In genomic region chr6:135922170-135922569, GRCh38 we compare ENCODE assay signal across 8 cellular contexts.
DNase-seq lines count a peak whose midpoint lies in the region; ATAC-seq, FAIRE-seq and TF ChIP-seq lines count a peak whose summit lies in the region.

No MANE protein-coding gene starts in this region.

- H3K27ac ChIP-seq in brain microvascular endothelial cell, result peak overlapping the region; percentile 81
- H3K27ac ChIP-seq in lung (ENCODE audit: low read depth in 1 of 2, low read length in 1 of 2), result peak overlapping the region in 1 of 2 donors; percentile 66

- no peak for TF ChIP-seq POLR2A in GM12892 (IDR thresholded peaks at IDR 0.05; ENCODE audit: low read depth, low read length)

- no peak for FAIRE-seq in GM12892 (lab: Jason Lieb, UNC)

- H3K9me3 ChIP-seq in lung (ENCODE audit: control insufficient read depth in 2 of 2, insufficient read depth in 1 of 2, low read length in 1 of 2), result no peaks in the 10 kb centered on the region

- H3K4me3 ChIP-seq in brain microvascular endothelial cell (ENCODE audit: low read depth, low read length) (no peak overlapping the region), lung (no peak overlapping the region)

- in situ Hi-C loops in brain microvascular endothelial cell (cut with HindIII; ENCODE audit: low pct_ligation_motif_present, low sequenced_read_pairs), result no loop called here

- DNase-seq in AG20443 (ENCODE audit: low spot score) (peak; percentile 74), HS-5 (ENCODE audit: low read depth) (peak; percentile 98), brain microvascular endothelial cell (peak; percentile 92), lung (ENCODE audit: low spot score) (no peak), GM12892 (ENCODE audit: insufficient read length) (no peak), cerebellar nuclear complex (lab: John Stamatoyannopoulos, UW) (no peak)

- no peaks in the 10 kb centered on the region for H3K27me3 ChIP-seq in brain microvascular endothelial cell (replicated peaks)
- no peaks in the 10 kb centered on the region for H3K27me3 ChIP-seq in lung (ENCODE audit: control insufficient read depth, insufficient read depth)

- TF ChIP-seq CTCF in brain microvascular endothelial cell (IDR thresholded peaks at IDR 0.05; ENCODE audit: low read depth, low read length, missing control alignments), result no peak
- no peak for TF ChIP-seq CTCF in lung (IDR thresholded peaks at IDR 0.05; ENCODE audit: control extremely low read depth, extremely low read depth)

- H3K36me3 ChIP-seq in brain microvascular endothelial cell (replicated peaks), result no peaks in the 10 kb centered on the region
- H3K36me3 ChIP-seq in lung (ENCODE audit: control insufficient read depth in 2 of 2, insufficient read depth in 2 of 2, low read length in 2 of 2), result no peaks in the 10 kb centered on the region

- ATAC-seq in lung (ENCODE audit: insufficient read depth, low FRiP score), result peak; percentile 66
- ATAC-seq in HG03108 (IDR thresholded peaks at IDR 0.05; ENCODE audit: unreplicated experiment), result no peak
- ATAC-seq in HG02870 (IDR thresholded peaks at IDR 0.05; ENCODE audit: unreplicated experiment), result no peak

- peaks cover 0 to 10% of the 10 kb centered on the region in 2 donors for H3K4me1 ChIP-seq in lung (ENCODE audit: control insufficient read depth in 2 of 2, insufficient read depth in 2 of 2, low read length in 2 of 2)

Comparison
In these comparisons a context has a peak if more than half of its experiments do, and no peak if none do; other contexts are left out.
1. DNase-seq: peak in AG20443 (single experiment), HS-5 (single experiment) and brain microvascular endothelial cell (single experiment); none in lung (single experiment), GM12892 (single experiment) and cerebellar nuclear complex (0 of 2).